In genomic region chr1:205232122-205232820, GRCh38 we compare ENCODE assay signal across 1 cellular context.
TF ChIP-seq lines count a peak whose summit lies in the region.

No MANE protein-coding gene starts in this region.

TF ChIP-seq in GM12878, 131 proteins besides CTCF, POLR2A, EP300 and RAD21:
- TF ChIP-seq PBX3 (IDR thresholded peaks at IDR 0.05; ENCODE audit: insufficient replicate concordance, low read depth, low read length), result no peak
- no peak for TF ChIP-seq EZH2 (IDR thresholded peaks at IDR 0.05; ENCODE audit: borderline replicate concordance, control insufficient read depth, low read depth, low read length)
- TF ChIP-seq HDAC6 (IDR thresholded peaks at IDR 0.05; ENCODE audit: unreplicated experiment), result no peak
- no peak for TF ChIP-seq NFIC (IDR thresholded peaks at IDR 0.05; ENCODE audit: low read depth, low read length)
- TF ChIP-seq MTA3 (IDR thresholded peaks at IDR 0.05; ENCODE audit: borderline replicate concordance, low read length), result no peak
- no peak for TF ChIP-seq ZSCAN29 (IDR thresholded peaks at IDR 0.05)
- TF ChIP-seq SKIL (IDR thresholded peaks at IDR 0.05; ENCODE audit: low read depth, poor library complexity, severe bottlenecking), result no peak
- TF ChIP-seq YBX1 (IDR thresholded peaks at IDR 0.05), result no peak
- no peak for TF ChIP-seq RELB (IDR thresholded peaks at IDR 0.05; ENCODE audit: low read depth)
- 0 out of 2 replicates have a peak, but pooled peaks have one; percentile 35 for TF ChIP-seq LARP7 (IDR thresholded peaks at IDR 0.05)
- TF ChIP-seq SUZ12 (IDR thresholded peaks at IDR 0.05; ENCODE audit: unreplicated experiment), result no peak
- 0 out of 2 replicates have a peak, but pooled peaks have one; percentile 3 for TF ChIP-seq ZNF384 (IDR thresholded peaks at IDR 0.05; ENCODE audit: borderline replicate concordance, low read depth, low read length)
- no peak for TF ChIP-seq NBN (IDR thresholded peaks at IDR 0.05)
- no peak for TF ChIP-seq NFYA (IDR thresholded peaks at IDR 0.05; ENCODE audit: borderline replicate concordance, low read depth, low read length)
- TF ChIP-seq SPI1 (IDR thresholded peaks at IDR 0.05; ENCODE audit: borderline replicate concordance, insufficient read depth, low read depth, low read length), result no peak
- no peak for TF ChIP-seq RFX5 (IDR thresholded peaks at IDR 0.05; ENCODE audit: low read depth, low read length)
- no peak for TF ChIP-seq JUNB (IDR thresholded peaks at IDR 0.05)
- no peak for TF ChIP-seq SIN3A (IDR thresholded peaks at IDR 0.05; ENCODE audit: low read depth, low read length)
- no peak for TF ChIP-seq BMI1 (IDR thresholded peaks at IDR 0.05; ENCODE audit: borderline replicate concordance)
- TF ChIP-seq ESRRA (IDR thresholded peaks at IDR 0.05; ENCODE audit: low read length), result no peak
- no peak for TF ChIP-seq POLR2AphosphoS5 (IDR thresholded peaks at IDR 0.05; ENCODE audit: low read length)
- TF ChIP-seq NKRF (conservative IDR thresholded peaks at IDR 0.05), result no peak
- TF ChIP-seq RUNX3 (IDR thresholded peaks at IDR 0.05; ENCODE audit: low read length), result peak; percentile 14
